10 cellular contexts compared by ENCODE assay signal in the genomic region with DNA sequence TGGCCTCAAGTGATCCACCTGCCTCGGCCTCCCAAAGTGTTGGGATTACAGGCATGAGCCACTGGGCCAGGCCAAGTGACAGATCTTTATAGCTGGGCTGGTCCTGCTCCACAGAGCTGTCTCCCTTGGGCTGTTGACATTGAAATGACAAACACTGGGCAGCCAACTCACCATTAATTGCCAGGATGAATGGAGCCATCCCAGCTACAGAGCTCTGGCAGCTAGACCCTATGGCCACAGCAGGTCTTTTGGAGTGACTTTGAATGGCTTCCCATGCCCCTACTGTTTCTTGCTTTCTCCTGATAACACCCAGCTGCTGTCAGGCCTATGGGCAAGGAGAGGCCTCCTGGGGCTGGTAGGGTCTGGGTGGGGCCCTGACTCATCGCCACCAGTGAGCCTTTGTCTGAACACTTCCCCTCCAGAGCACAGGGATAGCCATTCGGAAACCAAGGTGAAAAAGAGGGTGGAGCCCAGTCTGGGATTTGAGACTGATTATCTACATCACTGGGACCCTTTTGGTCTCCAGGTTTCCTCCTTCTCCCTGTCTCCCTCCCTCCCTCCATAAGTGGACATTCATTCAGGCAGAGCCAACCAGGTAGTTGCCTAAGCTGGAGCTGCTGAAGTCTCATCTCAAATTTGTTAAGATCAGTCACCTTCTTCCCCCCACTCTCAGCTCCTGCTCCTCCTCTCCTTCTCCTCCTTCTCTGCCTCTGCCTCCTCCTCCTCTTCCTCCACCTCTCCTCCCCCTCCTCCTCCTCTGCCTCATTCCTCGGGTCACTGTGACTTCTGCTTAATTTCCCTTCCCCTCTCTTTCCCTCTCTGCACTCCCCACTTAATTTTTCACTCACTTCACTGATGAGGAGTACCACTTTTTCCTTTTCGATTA. TPM values are rescaled to one million over a fixed set of nuclear protein-coding genes. Genes with fewer than 3 reads are reported as not detected.
DNase-seq lines count a peak whose midpoint lies in the region; ATAC-seq and TF ChIP-seq lines count a peak whose summit lies in the region.
"Had no signal": no experiment of that assay in that cellular context is flagged by ENCODE, and none has a peak within 500 bp of the region (broad histone marks: within the 10 kb centered on the region; RNA-seq: fewer than 3 reads in every experiment).

No MANE protein-coding gene starts in this region.

- peaks cover 3% of the 10 kb centered on the region for H3K36me3 Mint-ChIP-seq in activated CD4-positive, alpha-beta T cell treated with anti-CD3 and anti-CD28 coated beads, Interleukin-2, amount 10 ng/mL, durations not matched to agents 7 days and 5 days (ENCODE audit: low read depth)

- H3K4me1 Mint-ChIP-seq in activated CD4-positive, alpha-beta T cell treated with anti-CD3 and anti-CD28 coated beads, Interleukin-2, amount 10 ng/mL, durations not matched to agents 7 days and 5 days = peaks cover 78% of the 10 kb centered on the region

- peak overlapping the region; percentile 20 for H3K27ac Mint-ChIP-seq in activated CD4-positive, alpha-beta T cell treated with anti-CD3 and anti-CD28 coated beads, Interleukin-2, amount 10 ng/mL, durations not matched to agents 7 days and 5 days

- H3K9me3 Mint-ChIP-seq in activated CD4-positive, alpha-beta T cell treated with anti-CD3 and anti-CD28 coated beads, Interleukin-2, amount 10 ng/mL, durations not matched to agents 7 days and 5 days = no peaks in the 10 kb centered on the region
- H3K9me3 Mint-ChIP-seq: activated naive CD4-positive, alpha-beta T cell treated with anti-CD3 and anti-CD28 coated beads, Interleukin-2, amount 10 ng/mL, durations not matched to agents 7 days and 5 days had no signal

- 71 to 73% methylated on average over 2 to 5 of the region's 5 CpGs for WGBS in transverse colon (ENCODE audit: low coverage in 1 of 2), 2 donors

- intact Hi-C loops in left cardiac atrium (cut with DNase I) (no loop called here), transverse colon (cut with DNase I; ENCODE audit: low total_unique reads) (no loop called here)

- no peak for TF ChIP-seq POLR2A in transverse colon (IDR thresholded peaks at IDR 0.05)

- TF ChIP-seq CTCF in transverse colon (IDR thresholded peaks at IDR 0.05) = no peak

- POLR2A ChIA-PET in activated CD4-positive, alpha-beta T cell treated with anti-CD3 and anti-CD28 coated beads, Interleukin-2, amount 10 ng/mL, durations not matched to agents 7 days and 5 days (lab: Charles Lee) = interaction anchor here (1.2 kb wide), 1 partner anchor 29 kb away, joined by 3 read pairs; no protein-coding TSS in a partner anchor

- ATAC-seq in left cardiac atrium (peak; percentile 23 to 42), GM18873 (IDR thresholded peaks at IDR 0.05; ENCODE audit: low FRiP score, unreplicated experiment) (no peak)

- no peak for TF ChIP-seq EP300 in transverse colon (IDR thresholded peaks at IDR 0.05; ENCODE audit: low read depth)

- in situ Hi-C loops in transverse colon (cut with MboI; ENCODE audit: low pct_ligation_motif_present in 1 of 4, low pct_unique_long_range_greater_than_20kb in 1 of 4, low sequenced_read_pairs in 3 of 4) = no loop called here

- no peak overlapping the region for H3K4me3 ChIP-seq in transverse colon

- no peak overlapping the region for H3K4me3 Mint-ChIP-seq in activated CD4-positive, alpha-beta T cell treated with anti-CD3 and anti-CD28 coated beads, Interleukin-2, amount 10 ng/mL, durations not matched to agents 7 days and 5 days
- H3K4me3 Mint-ChIP-seq: activated naive CD4-positive, alpha-beta T cell treated with anti-CD3 and anti-CD28 coated beads, Interleukin-2, amount 10 ng/mL, durations not matched to agents 7 days and 5 days had no signal

- peaks cover 2% of the 10 kb centered on the region for H3K27me3 Mint-ChIP-seq in activated CD4-positive, alpha-beta T cell treated with anti-CD3 and anti-CD28 coated beads, Interleukin-2, amount 10 ng/mL, durations not matched to agents 7 days and 5 days

- no peaks in the 10 kb centered on the region for H3K36me3 ChIP-seq in transverse colon

- H3K4me1 ChIP-seq in transverse colon = peaks cover 4 to 52% (median 27%) of the 10 kb centered on the region in 4 donors

- CTCF ChIA-PET in activated CD4-positive, alpha-beta T cell treated with anti-CD3 and anti-CD28 coated beads, Interleukin-2, amount 10 ng/mL, durations not matched to agents 7 days and 5 days (lab: Charles Lee) = interaction anchor here (0.6 to 15.7 kb wide), 10 partner anchors 8 to 302 kb away, joined by 3 to 197 read pairs (median 9); a partner anchor contains a TSS

- no peaks in the 10 kb centered on the region for H3K9me3 ChIP-seq in transverse colon

- peak overlapping the region in 2 of 4 donors; percentile 10 for H3K27ac ChIP-seq in transverse colon

- no peaks in the 10 kb centered on the region for H3K27me3 ChIP-seq in transverse colon

- no peak for DNase-seq in activated CD4-positive, alpha-beta T cell treated with anti-CD3 and anti-CD28 coated beads, Interleukin-2, amount 10 ng/mL, durations not matched to agents 7 days and 5 days
- DNase-seq in activated CD4-positive, alpha-beta T cell treated with anti-CD3 and anti-CD28 coated beads for 48 hours = no peak
- peak; percentile 92 for DNase-seq in SW480 (ENCODE audit: low spot score)
- DNase-seq in left cardiac atrium = peak; percentile 52
- peak; percentile 51 for DNase-seq in transverse colon
- DNase-seq in activated CD4-positive, alpha-beta T cell treated with anti-CD3 and anti-CD28 coated beads, Interleukin-2, amount 50 U/mL, for 1 hour = no peak
- no peak for DNase-seq in COR-L47 (lab: John Stamatoyannopoulos, UW)
- DNase-seq: activated naive CD4-positive, alpha-beta T cell treated with anti-CD3 and anti-CD28 coated beads, Interleukin-2, amount 10 ng/mL, durations not matched to agents 7 days and 5 days; NCI-H187 treated with DMSO at 0.1 percent for 48 hours had no signal

RNA-seq across cellular contexts. Expression of a gene that starts 34.0 kb away (rescaled TPM):
- 100 to 1,000 TPM; 105 to 112 TPM for total RNA-seq in activated CD4-positive, alpha-beta T cell treated with anti-CD3 and anti-CD28 coated beads, Interleukin-2, amount 10 ng/mL, durations not matched to agents 7 days and 5 days
- total RNA-seq in left cardiac atrium = 10 to 100 TPM; 31.1 to 85.6 TPM
- 10 to 100 TPM; 13.4 to 50.9 (median 18.0) TPM for total RNA-seq in transverse colon

Comparison
In these comparisons a context has a peak if more than half of its experiments do, and no peak if none do; other contexts are left out.
1. DNase-seq: peak in SW480 (single experiment), left cardiac atrium (single experiment) and transverse colon (single experiment); none in activated CD4-positive, alpha-beta T cell treated with anti-CD3 and anti-CD28 coated beads, Interleukin-2, amount 10 ng/mL, durations not matched to agents 7 days and 5 days (single experiment), activated CD4-positive, alpha-beta T cell treated with anti-CD3 and anti-CD28 coated beads for 48 hours (single experiment), activated CD4-positive, alpha-beta T cell treated with anti-CD3 and anti-CD28 coated beads, Interleukin-2, amount 50 U/mL, for 1 hour (single experiment) and COR-L47 (single experiment).